In genomic region chr1:58898739-58899580, GRCh38 we compare ENCODE assay signal across 1 cellular context.
A peak's percentile ranks its signal among the peaks of the same experiment; 100 is the strongest.
TF ChIP-seq lines count a peak whose summit lies in the region.

No MANE protein-coding gene starts in this region.

TF ChIP-seq in HepG2, 621 proteins besides CTCF, POLR2A, EP300 and RAD21 (continued from another document and continues in another):
- TF ChIP-seq, protein P1, sequence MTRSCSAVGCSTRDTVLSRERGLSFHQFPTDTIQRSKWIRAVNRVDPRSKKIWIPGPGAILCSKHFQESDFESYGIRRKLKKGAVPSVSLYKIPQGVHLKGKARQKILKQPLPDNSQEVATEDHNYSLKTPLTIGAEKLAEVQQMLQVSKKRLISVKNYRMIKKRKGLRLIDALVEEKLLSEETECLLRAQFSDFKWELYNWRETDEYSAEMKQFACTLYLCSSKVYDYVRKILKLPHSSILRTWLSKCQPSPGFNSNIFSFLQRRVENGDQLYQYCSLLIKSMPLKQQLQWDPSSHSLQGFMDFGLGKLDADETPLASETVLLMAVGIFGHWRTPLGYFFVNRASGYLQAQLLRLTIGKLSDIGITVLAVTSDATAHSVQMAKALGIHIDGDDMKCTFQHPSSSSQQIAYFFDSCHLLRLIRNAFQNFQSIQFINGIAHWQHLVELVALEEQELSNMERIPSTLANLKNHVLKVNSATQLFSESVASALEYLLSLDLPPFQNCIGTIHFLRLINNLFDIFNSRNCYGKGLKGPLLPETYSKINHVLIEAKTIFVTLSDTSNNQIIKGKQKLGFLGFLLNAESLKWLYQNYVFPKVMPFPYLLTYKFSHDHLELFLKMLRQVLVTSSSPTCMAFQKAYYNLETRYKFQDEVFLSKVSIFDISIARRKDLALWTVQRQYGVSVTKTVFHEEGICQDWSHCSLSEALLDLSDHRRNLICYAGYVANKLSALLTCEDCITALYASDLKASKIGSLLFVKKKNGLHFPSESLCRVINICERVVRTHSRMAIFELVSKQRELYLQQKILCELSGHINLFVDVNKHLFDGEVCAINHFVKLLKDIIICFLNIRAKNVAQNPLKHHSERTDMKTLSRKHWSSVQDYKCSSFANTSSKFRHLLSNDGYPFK (CRISPR knock-in tag; IDR thresholded peaks at IDR 0.05; ENCODE audit: borderline replicate concordance), result 0 out of 2 replicates have a peak, but pooled peaks have one; percentile 40
- TF ChIP-seq ZIK1 (CRISPR knock-in tag; IDR thresholded peaks at IDR 0.05; ENCODE audit: borderline replicate concordance, low read depth), result no peak
- peak; percentile 90 for TF ChIP-seq ZNF414 (CRISPR knock-in tag; IDR thresholded peaks at IDR 0.05)
- TF ChIP-seq, protein P2, sequence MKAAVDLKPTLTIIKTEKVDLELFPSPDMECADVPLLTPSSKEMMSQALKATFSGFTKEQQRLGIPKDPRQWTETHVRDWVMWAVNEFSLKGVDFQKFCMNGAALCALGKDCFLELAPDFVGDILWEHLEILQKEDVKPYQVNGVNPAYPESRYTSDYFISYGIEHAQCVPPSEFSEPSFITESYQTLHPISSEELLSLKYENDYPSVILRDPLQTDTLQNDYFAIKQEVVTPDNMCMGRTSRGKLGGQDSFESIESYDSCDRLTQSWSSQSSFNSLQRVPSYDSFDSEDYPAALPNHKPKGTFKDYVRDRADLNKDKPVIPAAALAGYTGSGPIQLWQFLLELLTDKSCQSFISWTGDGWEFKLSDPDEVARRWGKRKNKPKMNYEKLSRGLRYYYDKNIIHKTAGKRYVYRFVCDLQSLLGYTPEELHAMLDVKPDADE (CRISPR knock-in tag; IDR thresholded peaks at IDR 0.05), result no peak
- no peak for TF ChIP-seq KLF9 (CRISPR knock-in tag; IDR thresholded peaks at IDR 0.05; ENCODE audit: low read depth)
- TF ChIP-seq, protein P3, sequence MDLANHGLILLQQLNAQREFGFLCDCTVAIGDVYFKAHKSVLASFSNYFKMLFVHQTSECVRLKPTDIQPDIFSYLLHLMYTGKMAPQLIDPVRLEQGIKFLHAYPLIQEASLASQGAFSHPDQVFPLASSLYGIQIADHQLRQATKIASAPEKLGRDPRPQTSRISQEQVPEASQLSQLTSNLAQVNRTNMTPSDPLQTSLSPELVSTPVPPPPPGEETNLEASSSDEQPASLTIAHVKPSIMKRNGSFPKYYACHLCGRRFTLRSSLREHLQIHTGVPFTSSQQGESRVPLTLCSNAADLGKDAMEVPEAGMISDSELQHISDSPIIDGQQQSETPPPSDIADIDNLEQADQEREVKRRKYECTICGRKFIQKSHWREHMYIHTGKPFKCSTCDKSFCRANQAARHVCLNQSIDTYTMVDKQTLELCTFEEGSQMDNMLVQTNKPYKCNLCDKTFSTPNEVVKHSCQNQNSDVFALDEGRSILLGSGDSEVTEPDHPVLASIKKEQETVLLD (CRISPR knock-in tag; IDR thresholded peaks at IDR 0.05; ENCODE audit: low read depth), result no peak
- peak; percentile 64 for TF ChIP-seq ZNF18 (CRISPR knock-in tag; IDR thresholded peaks at IDR 0.05; ENCODE audit: insufficient replicate concordance)
- no peak for TF ChIP-seq PCBP2 (optimal IDR thresholded peaks at IDR 0.05; ENCODE audit: low read depth, low read length, poor library complexity, severe bottlenecking)
- TF ChIP-seq, protein P4, sequence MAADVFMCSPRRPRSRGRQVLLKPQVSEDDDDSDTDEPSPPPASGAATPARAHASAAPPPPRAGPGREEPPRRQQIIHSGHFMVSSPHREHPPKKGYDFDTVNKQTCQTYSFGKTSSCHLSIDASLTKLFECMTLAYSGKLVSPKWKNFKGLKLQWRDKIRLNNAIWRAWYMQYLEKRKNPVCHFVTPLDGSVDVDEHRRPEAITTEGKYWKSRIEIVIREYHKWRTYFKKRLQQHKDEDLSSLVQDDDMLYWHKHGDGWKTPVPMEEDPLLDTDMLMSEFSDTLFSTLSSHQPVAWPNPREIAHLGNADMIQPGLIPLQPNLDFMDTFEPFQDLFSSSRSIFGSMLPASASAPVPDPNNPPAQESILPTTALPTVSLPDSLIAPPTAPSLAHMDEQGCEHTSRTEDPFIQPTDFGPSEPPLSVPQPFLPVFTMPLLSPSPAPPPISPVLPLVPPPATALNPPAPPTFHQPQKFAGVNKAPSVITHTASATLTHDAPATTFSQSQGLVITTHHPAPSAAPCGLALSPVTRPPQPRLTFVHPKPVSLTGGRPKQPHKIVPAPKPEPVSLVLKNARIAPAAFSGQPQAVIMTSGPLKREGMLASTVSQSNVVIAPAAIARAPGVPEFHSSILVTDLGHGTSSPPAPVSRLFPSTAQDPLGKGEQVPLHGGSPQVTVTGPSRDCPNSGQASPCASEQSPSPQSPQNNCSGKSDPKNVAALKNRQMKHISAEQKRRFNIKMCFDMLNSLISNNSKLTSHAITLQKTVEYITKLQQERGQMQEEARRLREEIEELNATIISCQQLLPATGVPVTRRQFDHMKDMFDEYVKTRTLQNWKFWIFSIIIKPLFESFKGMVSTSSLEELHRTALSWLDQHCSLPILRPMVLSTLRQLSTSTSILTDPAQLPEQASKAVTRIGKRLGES (CRISPR knock-in tag; IDR thresholded peaks at IDR 0.05; ENCODE audit: borderline replicate concordance), result no peak
- no peak for TF ChIP-seq ZNF124 (CRISPR knock-in tag; IDR thresholded peaks at IDR 0.05)
- no peak for TF ChIP-seq ATAD3A (CRISPR knock-in tag; IDR thresholded peaks at IDR 0.05)
- TF ChIP-seq ZNF326 (CRISPR knock-in tag; IDR thresholded peaks at IDR 0.05; ENCODE audit: borderline replicate concordance), result no peak
- TF ChIP-seq, protein P5, sequence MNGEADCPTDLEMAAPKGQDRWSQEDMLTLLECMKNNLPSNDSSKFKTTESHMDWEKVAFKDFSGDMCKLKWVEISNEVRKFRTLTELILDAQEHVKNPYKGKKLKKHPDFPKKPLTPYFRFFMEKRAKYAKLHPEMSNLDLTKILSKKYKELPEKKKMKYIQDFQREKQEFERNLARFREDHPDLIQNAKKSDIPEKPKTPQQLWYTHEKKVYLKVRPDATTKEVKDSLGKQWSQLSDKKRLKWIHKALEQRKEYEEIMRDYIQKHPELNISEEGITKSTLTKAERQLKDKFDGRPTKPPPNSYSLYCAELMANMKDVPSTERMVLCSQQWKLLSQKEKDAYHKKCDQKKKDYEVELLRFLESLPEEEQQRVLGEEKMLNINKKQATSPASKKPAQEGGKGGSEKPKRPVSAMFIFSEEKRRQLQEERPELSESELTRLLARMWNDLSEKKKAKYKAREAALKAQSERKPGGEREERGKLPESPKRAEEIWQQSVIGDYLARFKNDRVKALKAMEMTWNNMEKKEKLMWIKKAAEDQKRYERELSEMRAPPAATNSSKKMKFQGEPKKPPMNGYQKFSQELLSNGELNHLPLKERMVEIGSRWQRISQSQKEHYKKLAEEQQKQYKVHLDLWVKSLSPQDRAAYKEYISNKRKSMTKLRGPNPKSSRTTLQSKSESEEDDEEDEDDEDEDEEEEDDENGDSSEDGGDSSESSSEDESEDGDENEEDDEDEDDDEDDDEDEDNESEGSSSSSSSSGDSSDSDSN (CRISPR knock-in tag; IDR thresholded peaks at IDR 0.05), result peak; percentile 71; the same call in 1 of the 2 replicates
- TF ChIP-seq WIZ (CRISPR knock-in tag; IDR thresholded peaks at IDR 0.05), result no peak
- TF ChIP-seq, protein P6, sequence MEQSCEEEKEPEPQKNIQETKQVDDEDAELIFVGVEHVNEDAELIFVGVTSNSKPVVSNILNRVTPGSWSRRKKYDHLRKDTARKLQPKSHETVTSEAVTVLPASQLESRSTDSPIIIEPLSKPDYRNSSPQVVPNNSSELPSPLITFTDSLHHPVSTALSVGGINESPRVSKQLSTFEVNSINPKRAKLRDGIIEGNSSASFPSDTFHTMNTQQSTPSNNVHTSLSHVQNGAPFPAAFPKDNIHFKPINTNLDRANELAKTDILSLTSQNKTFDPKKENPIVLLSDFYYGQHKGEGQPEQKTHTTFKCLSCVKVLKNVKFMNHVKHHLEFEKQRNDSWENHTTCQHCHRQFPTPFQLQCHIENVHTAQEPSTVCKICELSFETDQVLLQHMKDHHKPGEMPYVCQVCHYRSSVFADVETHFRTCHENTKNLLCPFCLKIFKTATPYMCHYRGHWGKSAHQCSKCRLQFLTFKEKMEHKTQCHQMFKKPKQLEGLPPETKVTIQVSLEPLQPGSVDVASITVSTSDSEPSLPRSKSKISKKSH (CRISPR knock-in tag; IDR thresholded peaks at IDR 0.05; ENCODE audit: borderline replicate concordance), result no peak
- TF ChIP-seq RELA (CRISPR knock-in tag; IDR thresholded peaks at IDR 0.05), result no peak
- no peak for TF ChIP-seq ARHGAP35 (CRISPR knock-in tag; IDR thresholded peaks at IDR 0.05; ENCODE audit: borderline replicate concordance)
- TF ChIP-seq, protein P7, sequence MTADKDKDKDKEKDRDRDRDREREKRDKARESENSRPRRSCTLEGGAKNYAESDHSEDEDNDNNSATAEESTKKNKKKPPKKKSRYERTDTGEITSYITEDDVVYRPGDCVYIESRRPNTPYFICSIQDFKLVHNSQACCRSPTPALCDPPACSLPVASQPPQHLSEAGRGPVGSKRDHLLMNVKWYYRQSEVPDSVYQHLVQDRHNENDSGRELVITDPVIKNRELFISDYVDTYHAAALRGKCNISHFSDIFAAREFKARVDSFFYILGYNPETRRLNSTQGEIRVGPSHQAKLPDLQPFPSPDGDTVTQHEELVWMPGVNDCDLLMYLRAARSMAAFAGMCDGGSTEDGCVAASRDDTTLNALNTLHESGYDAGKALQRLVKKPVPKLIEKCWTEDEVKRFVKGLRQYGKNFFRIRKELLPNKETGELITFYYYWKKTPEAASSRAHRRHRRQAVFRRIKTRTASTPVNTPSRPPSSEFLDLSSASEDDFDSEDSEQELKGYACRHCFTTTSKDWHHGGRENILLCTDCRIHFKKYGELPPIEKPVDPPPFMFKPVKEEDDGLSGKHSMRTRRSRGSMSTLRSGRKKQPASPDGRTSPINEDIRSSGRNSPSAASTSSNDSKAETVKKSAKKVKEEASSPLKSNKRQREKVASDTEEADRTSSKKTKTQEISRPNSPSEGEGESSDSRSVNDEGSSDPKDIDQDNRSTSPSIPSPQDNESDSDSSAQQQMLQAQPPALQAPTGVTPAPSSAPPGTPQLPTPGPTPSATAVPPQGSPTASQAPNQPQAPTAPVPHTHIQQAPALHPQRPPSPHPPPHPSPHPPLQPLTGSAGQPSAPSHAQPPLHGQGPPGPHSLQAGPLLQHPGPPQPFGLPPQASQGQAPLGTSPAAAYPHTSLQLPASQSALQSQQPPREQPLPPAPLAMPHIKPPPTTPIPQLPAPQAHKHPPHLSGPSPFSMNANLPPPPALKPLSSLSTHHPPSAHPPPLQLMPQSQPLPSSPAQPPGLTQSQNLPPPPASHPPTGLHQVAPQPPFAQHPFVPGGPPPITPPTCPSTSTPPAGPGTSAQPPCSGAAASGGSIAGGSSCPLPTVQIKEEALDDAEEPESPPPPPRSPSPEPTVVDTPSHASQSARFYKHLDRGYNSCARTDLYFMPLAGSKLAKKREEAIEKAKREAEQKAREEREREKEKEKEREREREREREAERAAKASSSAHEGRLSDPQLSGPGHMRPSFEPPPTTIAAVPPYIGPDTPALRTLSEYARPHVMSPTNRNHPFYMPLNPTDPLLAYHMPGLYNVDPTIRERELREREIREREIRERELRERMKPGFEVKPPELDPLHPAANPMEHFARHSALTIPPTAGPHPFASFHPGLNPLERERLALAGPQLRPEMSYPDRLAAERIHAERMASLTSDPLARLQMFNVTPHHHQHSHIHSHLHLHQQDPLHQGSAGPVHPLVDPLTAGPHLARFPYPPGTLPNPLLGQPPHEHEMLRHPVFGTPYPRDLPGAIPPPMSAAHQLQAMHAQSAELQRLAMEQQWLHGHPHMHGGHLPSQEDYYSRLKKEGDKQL (CRISPR knock-in tag; IDR thresholded peaks at IDR 0.05; ENCODE audit: low read depth), result peak; percentile 48; the same call in 1 of the 2 replicates
- TF ChIP-seq SOX5 (CRISPR knock-in tag; IDR thresholded peaks at IDR 0.05; ENCODE audit: borderline replicate concordance), result peak; percentile 85
- TF ChIP-seq ZNF878 (CRISPR knock-in tag; IDR thresholded peaks at IDR 0.05), result peak; percentile 85; the same call in 1 of the 2 replicates
- no peak for TF ChIP-seq ZFP62 (CRISPR knock-in tag; IDR thresholded peaks at IDR 0.05)
- TF ChIP-seq ZNF652 (CRISPR knock-in tag; IDR thresholded peaks at IDR 0.05; ENCODE audit: borderline replicate concordance, low read depth), result no peak
- TF ChIP-seq LCORL (IDR thresholded peaks at IDR 0.05), result no peak
- TF ChIP-seq LCORL (CRISPR knock-in tag; IDR thresholded peaks at IDR 0.05), result peak; percentile 86
- no peak for TF ChIP-seq RFX1 (IDR thresholded peaks at IDR 0.05)
- TF ChIP-seq PHF5A (CRISPR knock-in tag; IDR thresholded peaks at IDR 0.05; ENCODE audit: low read depth, unreplicated experiment), result peak; percentile 70
- peak; percentile 81; the same call in 1 of the 2 replicates for TF ChIP-seq RCOR2 (CRISPR knock-in tag; IDR thresholded peaks at IDR 0.05)
- TF ChIP-seq ZNF792 (CRISPR knock-in tag; IDR thresholded peaks at IDR 0.05), result no peak
- no peak for TF ChIP-seq HDAC6 (IDR thresholded peaks at IDR 0.05; ENCODE audit: low read depth, low read length)
